Comparison of ENCODE assay signal across 1 cellular context in the genomic region with DNA sequence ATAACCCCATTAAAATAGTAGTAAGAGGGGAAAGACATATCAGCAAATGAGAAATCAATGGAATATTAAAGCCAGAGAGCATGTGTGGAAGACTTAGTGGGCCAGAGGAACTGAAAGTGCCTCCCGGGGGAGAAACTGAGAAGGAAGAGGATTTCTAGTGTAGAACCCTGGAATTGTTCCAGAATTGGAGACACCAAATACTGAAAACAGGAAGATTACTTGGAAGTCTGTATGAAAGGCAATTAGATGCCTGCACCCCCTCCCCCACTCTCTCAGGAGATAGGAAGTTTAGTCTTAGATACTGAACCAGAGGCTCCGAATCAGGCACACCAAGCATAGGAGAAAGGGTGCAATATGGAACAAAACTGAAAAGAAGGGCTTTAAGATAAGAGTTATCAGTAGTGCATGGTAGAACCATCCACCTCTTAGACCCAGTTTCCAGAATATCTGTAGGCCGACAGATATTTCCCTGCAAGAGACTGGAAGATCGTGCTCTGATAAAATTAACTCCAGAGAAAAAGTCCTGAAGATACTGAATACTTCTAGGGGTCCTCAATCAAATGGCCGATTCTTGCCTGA.
A peak's percentile ranks its signal among the peaks of the same experiment; 100 is the strongest.
TF ChIP-seq lines count a peak whose summit lies in the region.

No MANE protein-coding gene starts in this region.

TF ChIP-seq in K562, 482 proteins besides CTCF, POLR2A, EP300 and RAD21 (continued from another document and continues in another):
- TF ChIP-seq, protein P1, sequence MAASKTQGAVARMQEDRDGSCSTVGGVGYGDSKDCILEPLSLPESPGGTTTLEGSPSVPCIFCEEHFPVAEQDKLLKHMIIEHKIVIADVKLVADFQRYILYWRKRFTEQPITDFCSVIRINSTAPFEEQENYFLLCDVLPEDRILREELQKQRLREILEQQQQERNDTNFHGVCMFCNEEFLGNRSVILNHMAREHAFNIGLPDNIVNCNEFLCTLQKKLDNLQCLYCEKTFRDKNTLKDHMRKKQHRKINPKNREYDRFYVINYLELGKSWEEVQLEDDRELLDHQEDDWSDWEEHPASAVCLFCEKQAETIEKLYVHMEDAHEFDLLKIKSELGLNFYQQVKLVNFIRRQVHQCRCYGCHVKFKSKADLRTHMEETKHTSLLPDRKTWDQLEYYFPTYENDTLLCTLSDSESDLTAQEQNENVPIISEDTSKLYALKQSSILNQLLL (CRISPR knock-in tag; IDR thresholded peaks at IDR 0.05; ENCODE audit: borderline replicate concordance), result no peak
- peak in 1 of 2 experiments; percentile 17; a peak in 1 of 4 replicates for TF ChIP-seq NRF1 (conservative IDR thresholded peaks at IDR 0.05 in 1 of 2, IDR thresholded peaks at IDR 0.05 in 1 of 2)
- 0 out of 2 replicates have a peak, but pooled peaks have one; percentile 42 for TF ChIP-seq LCOR (CRISPR knock-in tag; IDR thresholded peaks at IDR 0.05)
- TF ChIP-seq MYNN (IDR thresholded peaks at IDR 0.05), result peak; percentile 75
- no peak for TF ChIP-seq MYNN (CRISPR knock-in tag; IDR thresholded peaks at IDR 0.05)
- TF ChIP-seq ZNF766 (CRISPR knock-in tag; conservative IDR thresholded peaks at IDR 0.05), result peak; percentile 65; the same call in 1 of the 2 replicates
- TF ChIP-seq, protein P2, sequence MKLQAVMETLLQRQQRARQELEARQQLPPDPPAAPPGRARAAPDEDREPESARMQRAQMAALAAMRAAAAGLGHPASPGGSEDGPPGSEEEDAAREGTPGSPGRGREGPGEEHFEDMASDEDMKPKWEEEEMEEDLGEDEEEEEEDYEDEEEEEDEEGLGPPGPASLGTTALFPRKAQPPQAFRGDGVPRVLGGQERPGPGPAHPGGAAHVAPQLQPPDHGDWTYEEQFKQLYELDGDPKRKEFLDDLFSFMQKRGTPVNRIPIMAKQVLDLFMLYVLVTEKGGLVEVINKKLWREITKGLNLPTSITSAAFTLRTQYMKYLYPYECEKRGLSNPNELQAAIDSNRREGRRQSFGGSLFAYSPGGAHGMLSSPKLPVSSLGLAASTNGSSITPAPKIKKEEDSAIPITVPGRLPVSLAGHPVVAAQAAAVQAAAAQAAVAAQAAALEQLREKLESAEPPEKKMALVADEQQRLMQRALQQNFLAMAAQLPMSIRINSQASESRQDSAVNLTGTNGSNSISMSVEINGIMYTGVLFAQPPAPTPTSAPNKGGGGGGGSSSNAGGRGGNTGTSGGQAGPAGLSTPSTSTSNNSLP (IDR thresholded peaks at IDR 0.05; ENCODE audit: borderline replicate concordance, low read depth, low read length), result peak; percentile 65; the same call in 1 of the 2 replicates
- TF ChIP-seq, protein P3, sequence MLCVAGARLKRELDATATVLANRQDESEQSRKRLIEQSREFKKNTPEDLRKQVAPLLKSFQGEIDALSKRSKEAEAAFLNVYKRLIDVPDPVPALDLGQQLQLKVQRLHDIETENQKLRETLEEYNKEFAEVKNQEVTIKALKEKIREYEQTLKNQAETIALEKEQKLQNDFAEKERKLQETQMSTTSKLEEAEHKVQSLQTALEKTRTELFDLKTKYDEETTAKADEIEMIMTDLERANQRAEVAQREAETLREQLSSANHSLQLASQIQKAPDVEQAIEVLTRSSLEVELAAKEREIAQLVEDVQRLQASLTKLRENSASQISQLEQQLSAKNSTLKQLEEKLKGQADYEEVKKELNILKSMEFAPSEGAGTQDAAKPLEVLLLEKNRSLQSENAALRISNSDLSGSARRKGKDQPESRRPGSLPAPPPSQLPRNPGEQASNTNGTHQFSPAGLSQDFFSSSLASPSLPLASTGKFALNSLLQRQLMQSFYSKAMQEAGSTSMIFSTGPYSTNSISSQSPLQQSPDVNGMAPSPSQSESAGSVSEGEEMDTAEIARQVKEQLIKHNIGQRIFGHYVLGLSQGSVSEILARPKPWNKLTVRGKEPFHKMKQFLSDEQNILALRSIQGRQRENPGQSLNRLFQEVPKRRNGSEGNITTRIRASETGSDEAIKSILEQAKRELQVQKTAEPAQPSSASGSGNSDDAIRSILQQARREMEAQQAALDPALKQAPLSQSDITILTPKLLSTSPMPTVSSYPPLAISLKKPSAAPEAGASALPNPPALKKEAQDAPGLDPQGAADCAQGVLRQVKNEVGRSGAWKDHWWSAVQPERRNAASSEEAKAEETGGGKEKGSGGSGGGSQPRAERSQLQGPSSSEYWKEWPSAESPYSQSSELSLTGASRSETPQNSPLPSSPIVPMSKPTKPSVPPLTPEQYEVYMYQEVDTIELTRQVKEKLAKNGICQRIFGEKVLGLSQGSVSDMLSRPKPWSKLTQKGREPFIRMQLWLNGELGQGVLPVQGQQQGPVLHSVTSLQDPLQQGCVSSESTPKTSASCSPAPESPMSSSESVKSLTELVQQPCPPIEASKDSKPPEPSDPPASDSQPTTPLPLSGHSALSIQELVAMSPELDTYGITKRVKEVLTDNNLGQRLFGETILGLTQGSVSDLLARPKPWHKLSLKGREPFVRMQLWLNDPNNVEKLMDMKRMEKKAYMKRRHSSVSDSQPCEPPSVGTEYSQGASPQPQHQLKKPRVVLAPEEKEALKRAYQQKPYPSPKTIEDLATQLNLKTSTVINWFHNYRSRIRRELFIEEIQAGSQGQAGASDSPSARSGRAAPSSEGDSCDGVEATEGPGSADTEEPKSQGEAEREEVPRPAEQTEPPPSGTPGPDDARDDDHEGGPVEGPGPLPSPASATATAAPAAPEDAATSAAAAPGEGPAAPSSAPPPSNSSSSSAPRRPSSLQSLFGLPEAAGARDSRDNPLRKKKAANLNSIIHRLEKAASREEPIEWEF (CRISPR knock-in tag; IDR thresholded peaks at IDR 0.05), result peak; percentile 31; the same call in 1 of the 2 replicates
- peak; percentile 59; the same call in 1 of the 2 replicates for TF ChIP-seq ZNF444 (CRISPR knock-in tag; IDR thresholded peaks at IDR 0.05)
- peak in 1 of 2 experiments; percentile 84; a peak in 1 of 4 replicates for TF ChIP-seq TEAD1 (CRISPR knock-in tag; IDR thresholded peaks at IDR 0.05)
- peak; percentile 83; the same call in 1 of the 2 replicates for TF ChIP-seq ELF4 (CRISPR knock-in tag; IDR thresholded peaks at IDR 0.05)
- 0 out of 2 replicates have a peak, but pooled peaks have one; percentile 5 for TF ChIP-seq ZFP1 (CRISPR knock-in tag; IDR thresholded peaks at IDR 0.05)
- 0 out of 2 replicates have a peak, but pooled peaks have one; percentile 28 for TF ChIP-seq RAD51 (IDR thresholded peaks at IDR 0.05; ENCODE audit: borderline replicate concordance, low read depth)
- TF ChIP-seq, protein P4, sequence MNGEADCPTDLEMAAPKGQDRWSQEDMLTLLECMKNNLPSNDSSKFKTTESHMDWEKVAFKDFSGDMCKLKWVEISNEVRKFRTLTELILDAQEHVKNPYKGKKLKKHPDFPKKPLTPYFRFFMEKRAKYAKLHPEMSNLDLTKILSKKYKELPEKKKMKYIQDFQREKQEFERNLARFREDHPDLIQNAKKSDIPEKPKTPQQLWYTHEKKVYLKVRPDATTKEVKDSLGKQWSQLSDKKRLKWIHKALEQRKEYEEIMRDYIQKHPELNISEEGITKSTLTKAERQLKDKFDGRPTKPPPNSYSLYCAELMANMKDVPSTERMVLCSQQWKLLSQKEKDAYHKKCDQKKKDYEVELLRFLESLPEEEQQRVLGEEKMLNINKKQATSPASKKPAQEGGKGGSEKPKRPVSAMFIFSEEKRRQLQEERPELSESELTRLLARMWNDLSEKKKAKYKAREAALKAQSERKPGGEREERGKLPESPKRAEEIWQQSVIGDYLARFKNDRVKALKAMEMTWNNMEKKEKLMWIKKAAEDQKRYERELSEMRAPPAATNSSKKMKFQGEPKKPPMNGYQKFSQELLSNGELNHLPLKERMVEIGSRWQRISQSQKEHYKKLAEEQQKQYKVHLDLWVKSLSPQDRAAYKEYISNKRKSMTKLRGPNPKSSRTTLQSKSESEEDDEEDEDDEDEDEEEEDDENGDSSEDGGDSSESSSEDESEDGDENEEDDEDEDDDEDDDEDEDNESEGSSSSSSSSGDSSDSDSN (IDR thresholded peaks at IDR 0.05; ENCODE audit: borderline replicate concordance in 1 of 2, low read depth in 2 of 2, low read length in 2 of 2), result peak; percentile 11 to 53; a peak in 1 of 4 replicates
- no peak for TF ChIP-seq HMG20A (CRISPR knock-in tag; conservative IDR thresholded peaks at IDR 0.05)
- TF ChIP-seq L3MBTL2 (IDR thresholded peaks at IDR 0.05), result peak; percentile 44; the same call in 1 of the 2 replicates
- TF ChIP-seq, protein P5, sequence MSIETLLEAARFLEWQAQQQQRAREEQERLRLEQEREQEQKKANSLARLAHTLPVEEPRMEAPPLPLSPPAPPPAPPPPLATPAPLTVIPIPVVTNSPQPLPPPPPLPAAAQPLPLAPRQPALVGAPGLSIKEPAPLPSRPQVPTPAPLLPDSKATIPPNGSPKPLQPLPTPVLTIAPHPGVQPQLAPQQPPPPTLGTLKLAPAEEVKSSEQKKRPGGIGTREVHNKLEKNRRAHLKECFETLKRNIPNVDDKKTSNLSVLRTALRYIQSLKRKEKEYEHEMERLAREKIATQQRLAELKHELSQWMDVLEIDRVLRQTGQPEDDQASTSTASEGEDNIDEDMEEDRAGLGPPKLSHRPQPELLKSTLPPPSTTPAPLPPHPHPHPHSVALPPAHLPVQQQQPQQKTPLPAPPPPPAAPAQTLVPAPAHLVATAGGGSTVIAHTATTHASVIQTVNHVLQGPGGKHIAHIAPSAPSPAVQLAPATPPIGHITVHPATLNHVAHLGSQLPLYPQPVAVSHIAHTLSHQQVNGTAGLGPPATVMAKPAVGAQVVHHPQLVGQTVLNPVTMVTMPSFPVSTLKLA (conservative IDR thresholded peaks at IDR 0.05), result peak in 1 of 2 experiments; percentile 65; a peak in 2 of 4 replicates
- TF ChIP-seq, protein P6, sequence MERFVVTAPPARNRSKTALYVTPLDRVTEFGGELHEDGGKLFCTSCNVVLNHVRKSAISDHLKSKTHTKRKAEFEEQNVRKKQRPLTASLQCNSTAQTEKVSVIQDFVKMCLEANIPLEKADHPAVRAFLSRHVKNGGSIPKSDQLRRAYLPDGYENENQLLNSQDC (CRISPR knock-in tag; IDR thresholded peaks at IDR 0.05), result no peak
- peak; percentile 36 to 41; a peak in 1 of 4 replicates for TF ChIP-seq ETV6 (IDR thresholded peaks at IDR 0.05; ENCODE audit: borderline replicate concordance in 1 of 2, low read depth in 2 of 2, low read length in 1 of 2)
- no peak for TF ChIP-seq ETV6 (CRISPR knock-in tag; IDR thresholded peaks at IDR 0.05; ENCODE audit: borderline replicate concordance)
- peak; percentile 90 for TF ChIP-seq MTA3 (IDR thresholded peaks at IDR 0.05; ENCODE audit: borderline replicate concordance)
- TF ChIP-seq, protein P7, sequence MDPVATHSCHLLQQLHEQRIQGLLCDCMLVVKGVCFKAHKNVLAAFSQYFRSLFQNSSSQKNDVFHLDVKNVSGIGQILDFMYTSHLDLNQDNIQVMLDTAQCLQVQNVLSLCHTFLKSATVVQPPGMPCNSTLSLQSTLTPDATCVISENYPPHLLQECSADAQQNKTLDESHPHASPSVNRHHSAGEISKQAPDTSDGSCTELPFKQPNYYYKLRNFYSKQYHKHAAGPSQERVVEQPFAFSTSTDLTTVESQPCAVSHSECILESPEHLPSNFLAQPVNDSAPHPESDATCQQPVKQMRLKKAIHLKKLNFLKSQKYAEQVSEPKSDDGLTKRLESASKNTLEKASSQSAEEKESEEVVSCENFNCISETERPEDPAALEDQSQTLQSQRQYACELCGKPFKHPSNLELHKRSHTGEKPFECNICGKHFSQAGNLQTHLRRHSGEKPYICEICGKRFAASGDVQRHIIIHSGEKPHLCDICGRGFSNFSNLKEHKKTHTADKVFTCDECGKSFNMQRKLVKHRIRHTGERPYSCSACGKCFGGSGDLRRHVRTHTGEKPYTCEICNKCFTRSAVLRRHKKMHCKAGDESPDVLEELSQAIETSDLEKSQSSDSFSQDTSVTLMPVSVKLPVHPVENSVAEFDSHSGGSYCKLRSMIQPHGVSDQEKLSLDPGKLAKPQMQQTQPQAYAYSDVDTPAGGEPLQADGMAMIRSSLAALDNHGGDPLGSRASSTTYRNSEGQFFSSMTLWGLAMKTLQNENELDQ (CRISPR knock-in tag; IDR thresholded peaks at IDR 0.05; ENCODE audit: borderline replicate concordance), result no peak
- TF ChIP-seq ZZZ3 (IDR thresholded peaks at IDR 0.05), result no peak; the same call in 1 of the 2 replicates
- TF ChIP-seq ZNF282 (CRISPR knock-in tag; IDR thresholded peaks at IDR 0.05), result no peak
- peak; percentile 19 for TF ChIP-seq BRD9 (IDR thresholded peaks at IDR 0.05; ENCODE audit: low read depth, partially characterized antibody)
- peak; percentile 67 for TF ChIP-seq EHMT2 (IDR thresholded peaks at IDR 0.05)
- TF ChIP-seq ZNF174 (CRISPR knock-in tag; IDR thresholded peaks at IDR 0.05), result no peak
- no peak for TF ChIP-seq ZNF217 (CRISPR knock-in tag; IDR thresholded peaks at IDR 0.05)
- TF ChIP-seq SETDB1 (IDR thresholded peaks at IDR 0.05; ENCODE audit: low read length), result no peak
- peak in 1 of 2 experiments; percentile 63; a peak in 2 of 3 replicates for TF ChIP-seq CBX3 (IDR thresholded peaks at IDR 0.05; ENCODE audit: borderline replicate concordance in 1 of 2, low read length in 2 of 2)
- TF ChIP-seq, protein P8, sequence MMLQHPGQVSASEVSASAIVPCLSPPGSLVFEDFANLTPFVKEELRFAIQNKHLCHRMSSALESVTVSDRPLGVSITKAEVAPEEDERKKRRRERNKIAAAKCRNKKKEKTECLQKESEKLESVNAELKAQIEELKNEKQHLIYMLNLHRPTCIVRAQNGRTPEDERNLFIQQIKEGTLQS (IDR thresholded peaks at IDR 0.05), result peak; percentile 20; the same call in 1 of the 2 replicates
- TF ChIP-seq, protein P8 (CRISPR knock-in tag; conservative IDR thresholded peaks at IDR 0.05), result no peak
- TF ChIP-seq RHOXF2B (CRISPR knock-in tag; conservative IDR thresholded peaks at IDR 0.05), result no peak
- TF ChIP-seq CBFA2T3 (IDR thresholded peaks at IDR 0.05), result peak; percentile 99
- TF ChIP-seq ZNF184 (CRISPR knock-in tag; IDR thresholded peaks at IDR 0.05), result no peak
- peak; percentile 55; the same call in 1 of the 2 replicates for TF ChIP-seq CREB1 (IDR thresholded peaks at IDR 0.05)
- TF ChIP-seq CREB1 (CRISPR knock-in tag; IDR thresholded peaks at IDR 0.05), result no peak
- TF ChIP-seq EWSR1 (IDR thresholded peaks at IDR 0.05; ENCODE audit: borderline replicate concordance, low read depth, partially characterized antibody), result no peak
- 0 out of 2 replicates have a peak, but pooled peaks have one; percentile 9 for TF ChIP-seq RFX1 (IDR thresholded peaks at IDR 0.05)
- TF ChIP-seq POLR2B (IDR thresholded peaks at IDR 0.05; ENCODE audit: low read depth, partially characterized antibody), result no peak
- no peak for TF ChIP-seq POU5F1 (IDR thresholded peaks at IDR 0.05; ENCODE audit: borderline replicate concordance, low read depth, low read length, partially characterized antibody)
- peak; percentile 93 for TF ChIP-seq CTBP1 (IDR thresholded peaks at IDR 0.05; ENCODE audit: borderline replicate concordance)
- no peak for TF ChIP-seq ARHGAP35 (IDR thresholded peaks at IDR 0.05; ENCODE audit: partially characterized antibody)
- peak; percentile 95 for TF ChIP-seq GATAD2A (IDR thresholded peaks at IDR 0.05)
- TF ChIP-seq RNF2 (IDR thresholded peaks at IDR 0.05), result peak; percentile 56; the same call in 1 of the 2 replicates
- TF ChIP-seq ZNF764 (CRISPR knock-in tag; IDR thresholded peaks at IDR 0.05; ENCODE audit: low read depth), result no peak
- no peak for TF ChIP-seq WHSC1 (IDR thresholded peaks at IDR 0.05; ENCODE audit: low read length)
- TF ChIP-seq ZNF239 (CRISPR knock-in tag; IDR thresholded peaks at IDR 0.05), result peak; percentile 39; the same call in 1 of the 2 replicates
- TF ChIP-seq TCFL5 (CRISPR knock-in tag; conservative IDR thresholded peaks at IDR 0.05), result no peak
- no peak for TF ChIP-seq FOXK1 (CRISPR knock-in tag; IDR thresholded peaks at IDR 0.05; ENCODE audit: borderline replicate concordance)
- peak; percentile 97 for TF ChIP-seq SOX6 (IDR thresholded peaks at IDR 0.05)
- peak; percentile 81 to 89 for TF ChIP-seq KDM1A (IDR thresholded peaks at IDR 0.05)
